In the genomic region with DNA sequence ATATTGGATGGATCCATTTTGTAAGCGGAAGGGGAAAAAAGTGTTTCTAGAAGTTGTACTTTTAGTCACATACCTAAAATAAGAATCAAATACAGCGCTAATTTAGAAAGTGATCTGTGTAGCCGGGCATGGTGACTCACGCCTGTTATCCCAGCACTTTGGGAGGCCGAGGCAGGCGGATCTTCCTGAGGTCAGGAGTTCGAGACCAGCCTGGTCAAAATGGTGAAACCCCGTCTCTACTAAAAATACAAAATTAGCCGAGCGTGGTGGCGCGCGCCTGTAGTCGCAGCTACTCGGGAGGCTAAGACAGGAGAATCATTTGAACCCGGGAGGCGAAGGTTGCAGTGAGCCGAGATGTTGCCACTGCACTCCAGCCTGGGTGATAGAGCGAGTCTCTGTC, we compare ENCODE assay signal across 8 cellular contexts. TPM values are rescaled to one million over a fixed set of nuclear protein-coding genes. Genes with fewer than 3 reads are reported as not detected.
DNase-seq lines count a peak whose midpoint lies in the region; ATAC-seq and TF ChIP-seq lines count a peak whose summit lies in the region.
"Not testable (repeated sequence)": the region's sequence is repeated elsewhere in the genome, so short reads cannot be mapped to it uniquely, and the experiment has no call there.

No MANE protein-coding gene starts in this region.

- H3K27ac Mint-ChIP-seq in H9, result peak overlapping the region; percentile 92 to 100 (median 99)

- H3K4me3 ChIP-seq in ACC112 (ENCODE audit: low read depth, low read length) (peak overlapping the region; percentile 93), PC-3 (ENCODE audit: low read length) (peak overlapping the region; percentile 98), colonic mucosa (peak overlapping the region; percentile 90), smooth muscle cell (peak overlapping the region; percentile 88)

- not testable (repeated sequence) for H3K14ac ChIP-seq in H9 (ENCODE audit: insufficient read depth, low read length)

- not testable (repeated sequence) for H3F3A ChIP-seq in PC-3 (ENCODE audit: low read length, unreplicated experiment)
- peaks cover 12% of the 10 kb centered on the region for H3F3A ChIP-seq in smooth muscle cell (ENCODE audit: low read depth)

- H3K4me2 ChIP-seq in H9 (ENCODE audit: insufficient read depth, insufficient read length, low read length) (peak overlapping the region; percentile 54), PC-3 (ENCODE audit: low read length) (peak overlapping the region; percentile 76), smooth muscle cell (peak overlapping the region; percentile 86)

- not testable (repeated sequence) for H3K23ac ChIP-seq in H9 (ENCODE audit: insufficient read length, low read depth, low read length)

- peaks cover 13 to 17% (median 16%) of the 10 kb centered on the region in 3 experiments; a peak in 6 of 7 replicates for H3K36me3 Mint-ChIP-seq in H9 (ENCODE audit: insufficient read depth in 1 of 3, low read depth in 3 of 3)
- H3K36me3 Mint-ChIP-seq in activated T-cell treated with anti-CD3 and anti-CD28 coated beads, Interleukin-2, amount 50 U/mL, for 4 hours (ENCODE audit: insufficient read depth), result not testable (repeated sequence)

- not testable (repeated sequence) for H2BK5ac ChIP-seq in H9 (ENCODE audit: insufficient read length, low read length)

- peaks cover 21% of the 10 kb centered on the region for H3K4me1 ChIP-seq in ACC112 (ENCODE audit: control insufficient read depth, insufficient read depth, low read length, unreplicated experiment)
- not testable (repeated sequence) for H3K4me1 ChIP-seq in H9 (ENCODE audit: insufficient read depth, low read length); colonic mucosa
- peaks cover 39% of the 10 kb centered on the region for H3K4me1 ChIP-seq in PC-3 (ENCODE audit: insufficient read depth, low read length)
- peaks cover 14% of the 10 kb centered on the region for H3K4me1 ChIP-seq in smooth muscle cell (ENCODE audit: low read depth)

- not testable (repeated sequence) for H4K8ac ChIP-seq in H9 (replicated peaks; ENCODE audit: insufficient read length, low read depth, low read length)

- H3K27ac ChIP-seq in ACC112 (ENCODE audit: low read depth, low read length), result peak overlapping the region; percentile 96
- peak overlapping the region; percentile 96 for H3K27ac ChIP-seq in H9 (ENCODE audit: insufficient read length, low read depth, low read length)
- peak overlapping the region; percentile 63 for H3K27ac ChIP-seq in PC-3 (ENCODE audit: low read length)
- peak overlapping the region; percentile 95 for H3K27ac ChIP-seq in colonic mucosa
- H3K27ac ChIP-seq in smooth muscle cell (ENCODE audit: low read depth), result peak overlapping the region; percentile 87

- H3K27me3 Mint-ChIP-seq in H9 (ENCODE audit: low read depth); activated T-cell treated with anti-CD3 and anti-CD28 coated beads, Interleukin-2, amount 50 U/mL, for 4 hours (ENCODE audit: low read depth): not testable (repeated sequence)

- H4K20me1 ChIP-seq in H9 (ENCODE audit: control insufficient read depth, insufficient read depth, insufficient read length), result not testable (repeated sequence)
- H4K20me1 ChIP-seq in PC-3 (ENCODE audit: low read length), result peaks cover 26% of the 10 kb centered on the region
- H4K20me1 ChIP-seq in smooth muscle cell (ENCODE audit: low read depth), result peaks cover 33% of the 10 kb centered on the region

- not testable (repeated sequence) for H3K23me2 ChIP-seq in H9 (ENCODE audit: insufficient read length, low read depth, low read length, poor library complexity, severe bottlenecking)

- H2BK15ac ChIP-seq in H9 (ENCODE audit: low read depth, low read length), result not testable (repeated sequence)

- H3K9me2 ChIP-seq in PC-3 (replicated peaks; ENCODE audit: low read length), result not testable (repeated sequence)

- not testable (repeated sequence) for H4K5ac ChIP-seq in H9 (ENCODE audit: insufficient read length, low read depth, low read length)

- DNase-seq in H9; PC-3; activated T-cell treated with anti-CD3 and anti-CD28 coated beads, Interleukin-2, amount 50 U/mL, for 4 hours; colonic mucosa; smooth muscle cell (lab: John Stamatoyannopoulos, UW; ENCODE audit: unreplicated experiment): not testable (repeated sequence)
- peak; percentile 37 for DNase-seq in left ventricle myocardium superior
- DNase-seq in myocyte (ENCODE audit: low read depth), result peak; percentile 59

- H3K18ac ChIP-seq in H9 (ENCODE audit: insufficient read length, low read depth, low read length), result not testable (repeated sequence)

- H2BK120ac ChIP-seq in H9 (ENCODE audit: low read depth, low read length, poor library complexity, severe bottlenecking), result not testable (repeated sequence)

- CTCF ChIA-PET in PC-3 (lab: Charles Lee), result not testable (repeated sequence)

- H2AFZ ChIP-seq in ACC112 (ENCODE audit: low read length, unreplicated experiment) (peak overlapping the region; percentile 95), PC-3 (ENCODE audit: low read length) (peak overlapping the region; percentile 53), smooth muscle cell (ENCODE audit: low read depth) (peak overlapping the region; percentile 85)
- not testable (repeated sequence) for H2AFZ ChIP-seq in H9 (ENCODE audit: low read length)

- not testable (repeated sequence) for TF ChIP-seq CTCF in H9 (conservative IDR thresholded peaks at IDR 0.05); PC-3 (conservative IDR thresholded peaks at IDR 0.05; ENCODE audit: low read depth, low read length); colonic mucosa (IDR thresholded peaks at IDR 0.05); smooth muscle cell (IDR thresholded peaks at IDR 0.05; ENCODE audit: borderline replicate concordance, insufficient read depth, poor library complexity, severe bottlenecking)

- not testable (repeated sequence) for H2BK12ac ChIP-seq in H9 (ENCODE audit: insufficient read length, low read depth, low read length)

- not testable (repeated sequence) for H2AK5ac ChIP-seq in H9 (ENCODE audit: insufficient read length, low read length)

- peaks cover 12 to 22% of the 10 kb centered on the region in 2 experiments for H3K4me1 Mint-ChIP-seq in H9
- peaks cover 33% of the 10 kb centered on the region for H3K4me1 Mint-ChIP-seq in activated T-cell treated with anti-CD3 and anti-CD28 coated beads, Interleukin-2, amount 50 U/mL, for 4 hours (ENCODE audit: low read depth)

- intact Hi-C loops in PC-3 (cut with micrococcal nuclease); colonic mucosa (cut with DNase I); left ventricle myocardium superior (cut with micrococcal nuclease): not testable (repeated sequence)

- not testable (repeated sequence) for H3K56ac ChIP-seq in H9 (ENCODE audit: insufficient read length, low read depth, low read length)

- H3K4ac ChIP-seq in H9 (ENCODE audit: low read depth, low read length), result not testable (repeated sequence)

- not testable (repeated sequence) for ATAC-seq in PC-3; activated T-cell treated with anti-CD3 and anti-CD28 coated beads, Interleukin-2, amount 50 U/mL, for 4 hours; left ventricle myocardium superior

- not testable (repeated sequence) for H3K9ac ChIP-seq in H9 (ENCODE audit: extremely low read depth, insufficient read length, low read length)
- 0 out of 2 replicates have a peak overlapping the region, but pooled peaks have one; percentile 41 for H3K9ac ChIP-seq in PC-3 (ENCODE audit: low read length)
- peak overlapping the region; percentile 20 to 98 for H3K9ac ChIP-seq in colonic mucosa (ENCODE audit: low read depth in 2 of 2, low read length in 2 of 2)
- peak overlapping the region; percentile 57 for H3K9ac ChIP-seq in smooth muscle cell (ENCODE audit: low read depth)

- H3T11ph ChIP-seq in H9 (ENCODE audit: low read length), result not testable (repeated sequence)

- H3K4me3 Mint-ChIP-seq in H9, result peak overlapping the region; percentile 87 to 99
- peak overlapping the region; percentile 97 for H3K4me3 Mint-ChIP-seq in activated T-cell treated with anti-CD3 and anti-CD28 coated beads, Interleukin-2, amount 50 U/mL, for 4 hours

- POLR2A ChIA-PET in PC-3 (lab: Charles Lee; ENCODE audit: unreplicated experiment), result not testable (repeated sequence)

- not testable (repeated sequence) for H3K9me3 ChIP-seq in H9 (ENCODE audit: control insufficient read depth, low read depth, low read length); PC-3 (ENCODE audit: low read length); colonic mucosa; smooth muscle cell (replicated peaks; ENCODE audit: low read depth)

- WGBS in H9 (ENCODE audit: extremely low coverage, insufficient read length, low lambda C conversion rate), result no CpG with 5 or more reads among the region's 19 CpGs
- 74% methylated on average over 19 of the region's 19 CpGs for WGBS in smooth muscle cell (ENCODE audit: low lambda C conversion rate)

- H2BK20ac ChIP-seq in H9 (ENCODE audit: low read depth, low read length, poor library complexity, severe bottlenecking), result not testable (repeated sequence)

- not testable (repeated sequence) for H4K91ac ChIP-seq in H9 (ENCODE audit: insufficient read length, low read depth, low read length)

- not testable (repeated sequence) for H3K36me3 ChIP-seq in ACC112 (ENCODE audit: insufficient read depth, low read length); PC-3 (ENCODE audit: low read depth, low read length); colonic mucosa; smooth muscle cell (ENCODE audit: low read depth)

- not testable (repeated sequence) for H3K9me3 Mint-ChIP-seq in H9; activated T-cell treated with anti-CD3 and anti-CD28 coated beads, Interleukin-2, amount 50 U/mL, for 4 hours

- H3K79me2 ChIP-seq in ACC112 (ENCODE audit: control insufficient read depth, insufficient read depth, low read length, unreplicated experiment) (peaks cover 40% of the 10 kb centered on the region), H9 (ENCODE audit: insufficient read depth, low read length) (peaks cover 28% of the 10 kb centered on the region), PC-3 (ENCODE audit: low read length) (peaks cover 40% of the 10 kb centered on the region), smooth muscle cell (ENCODE audit: low read depth) (peaks cover 39% of the 10 kb centered on the region)

- not testable (repeated sequence) for H3K27me3 ChIP-seq in ACC112 (ENCODE audit: insufficient read depth, low read length); H9 (ENCODE audit: insufficient read depth, low read length); PC-3 (ENCODE audit: low read length); colonic mucosa; smooth muscle cell (ENCODE audit: low read depth)

- BruUV-seq in PC-3 (replicated peaks; lab: Mats Ljungman, UMichigan), result not testable (repeated sequence)

- not testable (repeated sequence) for H3K79me1 ChIP-seq in H9 (ENCODE audit: insufficient read depth, low read depth, low read length, poor library complexity, severe bottlenecking)

RNA-seq across cellular contexts. Expression of a gene that starts 1.0 kb away (rescaled TPM):
- total RNA-seq in H9 (2021) (75.7 and 75.9 TPM in 2 replicates), PC-3 (2014; rRNA removed) (15.1 and 21.4 TPM in 2 replicates), colonic mucosa (10 to 100 TPM; 30.2 to 48.3 TPM), left ventricle myocardium superior (30.7 TPM), myocyte (23.7 and 31.0 TPM in 2 replicates), smooth muscle cell (29.5 and 29.6 TPM in 2 replicates)
- total RNA-seq in activated T-cell treated with anti-CD3 and anti-CD28 coated beads, Interleukin-2, amount 50 U/mL, for 4 hours, result 10 to 100 TPM; 43.8 to 61.4 (median 54.2) TPM
- polyA plus RNA-seq in myocyte (2012), result 51.2 TPM
- 50.5 and 60.3 TPM in 2 replicates for polyA plus RNA-seq in smooth muscle cell
